Comparison of ENCODE assay signal across 8 cellular contexts in the genomic region with DNA sequence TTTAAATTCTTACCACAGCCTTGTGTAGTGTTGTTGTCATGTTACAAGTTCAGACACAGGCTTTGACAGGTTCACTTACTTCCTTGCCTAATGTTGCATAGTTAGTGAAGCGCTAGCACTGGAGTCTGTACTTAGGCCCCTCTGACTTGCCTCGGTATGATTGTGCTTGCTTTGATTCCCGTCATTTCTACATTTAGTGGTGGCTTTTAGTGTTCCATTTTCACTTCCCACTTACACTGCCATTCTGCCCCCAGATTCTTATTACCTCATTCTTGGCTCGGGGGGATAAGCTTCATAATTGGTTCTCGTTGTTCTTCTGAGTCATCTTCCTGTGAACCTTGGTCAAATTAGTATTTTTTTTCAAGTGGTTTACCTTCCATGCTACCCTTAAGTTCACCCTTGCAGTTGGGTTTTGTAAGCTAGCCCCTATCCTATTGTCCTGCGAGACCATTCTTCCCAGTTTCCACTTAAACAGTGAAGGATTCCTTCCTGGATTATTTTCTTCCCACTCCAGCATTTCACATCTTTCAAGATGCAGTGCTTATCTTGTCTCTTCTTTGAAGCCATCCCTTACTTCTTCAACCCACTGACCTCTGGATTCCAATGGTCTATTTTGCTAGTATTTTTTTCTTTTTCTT.
DNase-seq lines count a peak whose midpoint lies in the region; ATAC-seq and TF ChIP-seq lines count a peak whose summit lies in the region.

No MANE protein-coding gene starts in this region.

- H3K36me3 ChIP-seq in stomach = peaks cover 0 to 12% (median 6%) of the 10 kb centered on the region in 4 donors
- H3K36me3 ChIP-seq in effector memory CD4-positive, alpha-beta T cell (ENCODE audit: control insufficient read depth, insufficient read depth, low read length) = peaks cover 3% of the 10 kb centered on the region

- no peaks in the 10 kb centered on the region for H3K27me3 ChIP-seq in stomach
- no peaks in the 10 kb centered on the region for H3K27me3 ChIP-seq in effector memory CD4-positive, alpha-beta T cell (replicated peaks; ENCODE audit: control insufficient read depth, insufficient read depth, low read length, poor library complexity, severe bottlenecking)

- no peaks in the 10 kb centered on the region for H3K9me3 Mint-ChIP-seq in T-helper 1 cell treated with Interleukin-12 subunit alpha and Interleukin-12 subunit beta and Interleukin-4 antibody, amounts not matched to agents 30 μg/mL and 1 μg/mL, for 36 hours

- no peak overlapping the region for H3K4me3 ChIP-seq in stomach
- no peak overlapping the region for H3K4me3 ChIP-seq in effector memory CD4-positive, alpha-beta T cell (ENCODE audit: insufficient read depth, low read depth, low read length, poor library complexity, severe bottlenecking)

- no peak for TF ChIP-seq POLR2A in stomach (IDR thresholded peaks at IDR 0.05)

- peaks cover 0 to 31% (median 11%) of the 10 kb centered on the region in 4 donors for H3K4me1 ChIP-seq in stomach
- H3K4me1 ChIP-seq in effector memory CD4-positive, alpha-beta T cell (ENCODE audit: control insufficient read depth, insufficient read depth, low read length, poor library complexity, severe bottlenecking) = no peaks in the 10 kb centered on the region

- H3K27ac Mint-ChIP-seq in T-helper 1 cell treated with Interleukin-12 subunit alpha and Interleukin-12 subunit beta and Interleukin-4 antibody, amounts not matched to agents 30 μg/mL and 1 μg/mL, for 36 hours = peak overlapping the region; percentile 49

- no peaks in the 10 kb centered on the region for H3K27me3 Mint-ChIP-seq in T-helper 1 cell treated with Interleukin-12 subunit alpha and Interleukin-12 subunit beta and Interleukin-4 antibody, amounts not matched to agents 30 μg/mL and 1 μg/mL, for 36 hours (ENCODE audit: low read depth)

- peaks cover 29% of the 10 kb centered on the region for H3K4me1 Mint-ChIP-seq in T-helper 1 cell treated with Interleukin-12 subunit alpha and Interleukin-12 subunit beta and Interleukin-4 antibody, amounts not matched to agents 30 μg/mL and 1 μg/mL, for 36 hours (ENCODE audit: low read depth)

- no peak overlapping the region for H3K27ac ChIP-seq in stomach
- H3K27ac ChIP-seq in effector memory CD4-positive, alpha-beta T cell (ENCODE audit: insufficient read depth, low read length, poor library complexity, severe bottlenecking) = no peak overlapping the region

- H3K4me3 Mint-ChIP-seq in T-helper 1 cell treated with Interleukin-12 subunit alpha and Interleukin-12 subunit beta and Interleukin-4 antibody, amounts not matched to agents 30 μg/mL and 1 μg/mL, for 36 hours = peak overlapping the region; percentile 8

- peak; percentile 50 for DNase-seq in Ammon's horn (ENCODE audit: low spot score)
- DNase-seq in fibroblast of peridontal ligament (ENCODE audit: extremely low read depth) = peak; percentile 65
- DNase-seq in superior temporal gyrus (ENCODE audit: extremely low spot score) = peak; percentile 44
- no peak for DNase-seq in stomach
- DNase-seq in effector memory CD4-positive, alpha-beta T cell = no peak

- peaks cover 8% of the 10 kb centered on the region for H3K36me3 Mint-ChIP-seq in T-helper 1 cell treated with Interleukin-12 subunit alpha and Interleukin-12 subunit beta and Interleukin-4 antibody, amounts not matched to agents 30 μg/mL and 1 μg/mL, for 36 hours (ENCODE audit: low read depth)

- H3K9me3 ChIP-seq in stomach = no peaks in the 10 kb centered on the region
- no peaks in the 10 kb centered on the region for H3K9me3 ChIP-seq in effector memory CD4-positive, alpha-beta T cell (ENCODE audit: control insufficient read depth, low read length)

- 73 to 86% (median 79%) methylated on average over 6 of the region's 6 CpGs for WGBS in stomach, 5 donors

- TF ChIP-seq CTCF in stomach (IDR thresholded peaks at IDR 0.05) = no peak

- ATAC-seq in GM19023 (IDR thresholded peaks at IDR 0.05; ENCODE audit: unreplicated experiment) = peak; percentile 93
- peak; percentile 86 for ATAC-seq in HG03064 (IDR thresholded peaks at IDR 0.05; ENCODE audit: low read depth, unreplicated experiment)

- intact Hi-C loops in stomach (cut with DNase I; ENCODE audit: low total_unique reads) = no loop called here

- no peak for TF ChIP-seq EP300 in stomach (IDR thresholded peaks at IDR 0.05)

Comparison
In these comparisons a context has a peak if more than half of its experiments do, and no peak if none do; other contexts are left out.
1. DNase-seq: peak in Ammon's horn (single experiment), fibroblast of peridontal ligament (single experiment) and superior temporal gyrus (single experiment); none in stomach (single experiment) and effector memory CD4-positive, alpha-beta T cell (0 of 3).